Comparison of ENCODE assay signal across 9 cellular contexts in the genomic region with DNA sequence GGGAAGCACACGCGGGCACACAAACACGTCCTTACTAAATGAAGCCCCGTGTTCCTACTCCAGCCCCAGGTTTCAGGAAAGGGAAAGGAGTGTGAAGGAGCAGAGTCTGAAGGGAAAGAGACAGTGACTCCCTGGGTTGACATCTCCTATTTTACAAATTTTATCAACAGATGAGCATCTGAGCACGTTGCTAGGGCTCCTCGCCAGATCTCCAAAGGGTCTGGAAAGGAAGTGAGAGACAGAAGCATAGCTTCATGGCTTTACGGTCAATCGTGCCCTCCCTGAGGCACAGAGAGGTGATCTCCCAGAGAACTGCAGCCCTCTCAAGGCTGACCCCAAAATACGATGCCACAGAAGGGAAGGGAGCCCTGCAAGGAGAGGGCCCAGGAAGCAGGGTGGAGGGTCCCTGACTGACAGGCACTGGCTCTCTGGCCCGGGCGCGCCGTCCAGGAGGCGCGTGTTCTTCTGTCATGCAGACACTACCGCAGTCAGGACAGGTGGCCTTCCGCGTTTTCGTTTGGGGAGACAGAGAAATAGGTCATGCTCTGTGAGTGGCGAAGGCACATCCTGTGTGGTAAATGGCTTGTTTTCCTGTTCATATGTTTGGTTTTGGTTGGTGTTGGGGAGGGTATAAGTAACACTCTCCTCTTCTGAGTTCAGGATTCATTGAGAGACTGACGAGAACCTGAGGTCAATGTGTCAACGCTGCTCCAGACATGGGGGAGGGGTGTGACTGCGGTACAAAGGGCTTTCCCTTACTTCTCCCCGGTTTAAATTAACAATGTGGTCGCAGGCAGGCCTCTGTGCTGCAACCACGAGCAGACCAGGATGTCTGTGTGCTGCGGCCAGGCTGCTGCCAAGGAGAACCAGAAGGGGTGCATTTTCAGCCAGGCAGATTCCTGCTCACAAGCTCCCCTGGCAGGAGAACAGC.
DNase-seq lines count a peak whose midpoint lies in the region; ATAC-seq lines count a peak whose summit lies in the region.
"Had no signal": no experiment of that assay in that cellular context is flagged by ENCODE, and none has a peak within 500 bp of the region (broad histone marks: within the 10 kb centered on the region; RNA-seq: fewer than 3 reads in every experiment).

No MANE protein-coding gene starts in this region.

- intact Hi-C loops in head of caudate nucleus (cut with DNase I), result no loop called here

- ATAC-seq in HG02970 (IDR thresholded peaks at IDR 0.05; ENCODE audit: low FRiP score, unreplicated experiment), result peak; percentile 71
- no peak for ATAC-seq in HG03108 (IDR thresholded peaks at IDR 0.05; ENCODE audit: unreplicated experiment)

- DNase-seq in CD1c-positive myeloid dendritic cell (ENCODE audit: extremely low spot score) (peak; percentile 1), myocyte (ENCODE audit: low read depth) (peak; percentile 1), head of caudate nucleus (no peak), NCI-H1930 (lab: John Stamatoyannopoulos, UW) (no peak), NCI-H748 (lab: John Stamatoyannopoulos, UW; ENCODE audit: unreplicated experiment) (no peak)
- DNase-seq in activated CD8-positive, alpha-beta memory T cell treated with anti-CD3 and anti-CD28 coated beads, Interleukin-2, amount 50 U/mL, for 4 hours, result peak; percentile 26
- DNase-seq: GDM1 had no signal

Comparison
In these comparisons a context has a peak if more than half of its experiments do, and no peak if none do; other contexts are left out.
1. DNase-seq: peak in CD1c-positive myeloid dendritic cell (single experiment), activated CD8-positive, alpha-beta memory T cell treated with anti-CD3 and anti-CD28 coated beads, Interleukin-2, amount 50 U/mL, for 4 hours (single experiment) and myocyte (single experiment); none in head of caudate nucleus (0 of 42), NCI-H1930 (0 of 2) and NCI-H748 (single experiment).